In the genomic region with DNA sequence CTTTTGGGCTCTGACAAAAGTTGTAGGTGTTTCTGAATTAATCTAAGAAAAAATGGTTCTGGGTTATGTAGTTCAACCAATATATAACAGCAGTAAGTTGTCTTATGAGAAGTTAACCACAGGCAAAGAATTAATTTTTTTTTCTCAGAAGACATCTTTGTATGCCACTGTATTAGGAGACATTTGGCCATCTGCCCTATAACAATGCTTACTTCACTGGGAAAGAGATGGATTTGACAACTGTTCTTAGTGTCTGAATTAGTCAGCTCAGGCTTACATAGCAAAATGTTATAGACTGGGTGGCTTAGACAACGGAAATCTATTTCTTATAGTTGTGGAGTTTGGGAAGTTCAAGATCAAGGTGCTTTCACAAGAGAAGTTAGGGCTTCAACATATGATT, we compare ENCODE assay signal across 20 cellular contexts.
DNase-seq lines count a peak whose midpoint lies in the region; TF ChIP-seq lines count a peak whose summit lies in the region.
"Had no signal": no experiment of that assay in that cellular context is flagged by ENCODE, and none has a peak within 500 bp of the region (broad histone marks: within the 10 kb centered on the region; RNA-seq: fewer than 3 reads in every experiment).

No MANE protein-coding gene starts in this region.

- H2BK12ac ChIP-seq in neuronal stem cell (ENCODE audit: low read length), result no peak overlapping the region

- no peak overlapping the region for H3K27ac ChIP-seq in neuronal stem cell (replicated peaks; ENCODE audit: low read length)
- H3K27ac ChIP-seq: 22Rv1, BLaER1, C4-2B had no signal

- no peak overlapping the region for H3K4me2 ChIP-seq in neuronal stem cell (ENCODE audit: insufficient read depth, low read length, poor library complexity, severe bottlenecking)
- H3K4me2 ChIP-seq: BLaER1, GM23338 had no signal

- H3K9me3 ChIP-seq in neuronal stem cell (replicated peaks in 1 of 2; ENCODE audit: control insufficient read depth in 2 of 2, insufficient read depth in 1 of 2, low read depth in 1 of 2, low read length in 2 of 2), result no peaks in the 10 kb centered on the region
- H3K9me3 ChIP-seq: BLaER1, Caco-2 had no signal

- no peaks in the 10 kb centered on the region for H3K79me1 ChIP-seq in neuronal stem cell (ENCODE audit: low read depth, low read length)

- H2AFZ ChIP-seq in neuronal stem cell (ENCODE audit: low read length), result no peak overlapping the region
- H2AFZ ChIP-seq: GM23338 had no signal

- no peaks in the 10 kb centered on the region for H3K4me1 ChIP-seq in neuronal stem cell (ENCODE audit: control insufficient read depth in 2 of 2, insufficient read depth in 1 of 2, low read depth in 1 of 2, low read length in 2 of 2)
- H3K4me1 ChIP-seq: BLaER1, Caco-2 had no signal

- H3K14ac ChIP-seq in neuronal stem cell (ENCODE audit: low read length), result no peak overlapping the region

- in situ Hi-C loops in astrocyte of the spinal cord (cut with HindIII; ENCODE audit: low sequenced_read_pairs), result no loop called here

- no peaks in the 10 kb centered on the region for H3K36me3 ChIP-seq in neuronal stem cell (replicated peaks in 1 of 2; ENCODE audit: control insufficient read depth in 2 of 2, insufficient read depth in 2 of 2, low read length in 2 of 2)
- H3K36me3 ChIP-seq: BLaER1 had no signal

- no peak overlapping the region for H3K23ac ChIP-seq in neuronal stem cell (ENCODE audit: low read depth, low read length, poor library complexity)

- H3K18ac ChIP-seq in neuronal stem cell (ENCODE audit: low read length), result no peak overlapping the region

- H2BK5ac ChIP-seq in neuronal stem cell (ENCODE audit: low read length), result no peak overlapping the region

- no peak overlapping the region for H4K8ac ChIP-seq in neuronal stem cell (ENCODE audit: low read depth, low read length)

- H2AK5ac ChIP-seq in neuronal stem cell (ENCODE audit: low read depth, low read length), result no peak overlapping the region

- no peaks in the 10 kb centered on the region for H3K27me3 ChIP-seq in neuronal stem cell (ENCODE audit: control insufficient read depth in 3 of 3, insufficient read depth in 3 of 3, low read depth in 1 of 3, low read length in 3 of 3)
- H3K27me3 ChIP-seq: BLaER1 had no signal

- peak; percentile 2 for DNase-seq in LHCN-M2 (ENCODE audit: low read depth)
- peak; percentile 51 for DNase-seq in astrocyte of the spinal cord (ENCODE audit: low read depth, low spot score)
- peak; percentile 43 for DNase-seq in fibroblast of the aortic adventitia (ENCODE audit: low read depth)
- no peak for DNase-seq in neuronal stem cell (ENCODE audit: low spot score)
- no peak for DNase-seq in DMS 273 (lab: John Stamatoyannopoulos, UW; ENCODE audit: unreplicated experiment)
- no peak for DNase-seq in effector CD8-positive, alpha-beta T cell (lab: John Stamatoyannopoulos, UW)
- DNase-seq: Caco-2; CD4-positive, CD25-positive, alpha-beta regulatory T cell; CD8-positive, alpha-beta T cell; DMS 273 treated with DMSO at 0.1 percent for 48 hours; DMS79; EL; GDM1; H9; HFFc6 had no signal

- no peak overlapping the region for H3K4me3 ChIP-seq in astrocyte of the spinal cord (ENCODE audit: low read depth, low read length)
- H3K4me3 ChIP-seq in fibroblast of the aortic adventitia (ENCODE audit: low read depth, low read length), result no peak overlapping the region
- H3K4me3 ChIP-seq in neuronal stem cell (ENCODE audit: low read length in 2 of 2), result no peak overlapping the region
- H3K4me3 ChIP-seq: BLaER1, GM12878, GM23338 had no signal

- H4K91ac ChIP-seq in neuronal stem cell (ENCODE audit: low read depth, low read length, poor library complexity), result no peak overlapping the region

- H3K9ac ChIP-seq in neuronal stem cell (ENCODE audit: low read depth, low read length, poor library complexity), result no peak overlapping the region
- H3K9ac ChIP-seq: BLaER1 had no signal

- H2BK15ac ChIP-seq in neuronal stem cell (ENCODE audit: low read length), result no peak overlapping the region

- no peak overlapping the region for H3K4ac ChIP-seq in neuronal stem cell (ENCODE audit: low read length)

- TF ChIP-seq CTCF in astrocyte of the spinal cord (IDR thresholded peaks at IDR 0.05; ENCODE audit: low read depth, low read length), result no peak
- TF ChIP-seq CTCF in fibroblast of the aortic adventitia (IDR thresholded peaks at IDR 0.05; ENCODE audit: insufficient read depth, low read length), result no peak

- no CpG with 5 or more reads among the region's 1 CpG for WGBS in neuronal stem cell (ENCODE audit: extremely low coverage in 2 of 2, insufficient read length in 2 of 2, insufficient replicate concordance in 1 of 2), 2 donors

- H2BK120ac ChIP-seq in neuronal stem cell (ENCODE audit: low read depth, low read length), result no peak overlapping the region

Comparison
In these comparisons a context has a peak if more than half of its experiments do, and no peak if none do; other contexts are left out.
1. DNase-seq: peak in LHCN-M2 (single experiment), astrocyte of the spinal cord (single experiment) and fibroblast of the aortic adventitia (single experiment); none in neuronal stem cell (single experiment), DMS 273 (single experiment) and effector CD8-positive, alpha-beta T cell (single experiment).